ENCODE assay signal across 8 cellular contexts in genomic region chrX:150567645-150568319, GRCh38. TPM values are rescaled to one million over a fixed set of nuclear protein-coding genes. Genes with fewer than 3 reads are reported as not detected.
DNase-seq lines count a peak whose midpoint lies in the region; ATAC-seq and TF ChIP-seq lines count a peak whose summit lies in the region.

No MANE protein-coding gene starts in this region.

- no peaks in the 10 kb centered on the region for H3K36me3 ChIP-seq in Panc1 (ENCODE audit: control insufficient read depth, insufficient read depth, low read length)

- intact Hi-C loops in Panc1 (cut with micrococcal nuclease; ENCODE audit: unreplicated experiment) = no loop called here

- peak overlapping the region; percentile 84 for H3K27ac ChIP-seq in Panc1 (ENCODE audit: low read length)

- no peaks in the 10 kb centered on the region for H3K9me3 ChIP-seq in Panc1 (ENCODE audit: control insufficient read depth, insufficient read depth, low read depth, low read length)

- peak overlapping the region; percentile 32 to 48 for H3K4me3 ChIP-seq in Panc1 (ENCODE audit: low read depth in 2 of 2, low read length in 2 of 2)
- H3K4me3 ChIP-seq in epithelial cell of esophagus (ENCODE audit: low read length) = peak overlapping the region; percentile 19
- peak overlapping the region; percentile 22 for H3K4me3 ChIP-seq in retinal pigment epithelial cell (ENCODE audit: low read length)

- TF ChIP-seq CTCF in Panc1 (IDR thresholded peaks at IDR 0.05) (no peak), epithelial cell of esophagus (IDR thresholded peaks at IDR 0.05; ENCODE audit: insufficient read depth, low read depth, low read length, missing control alignments) (no peak), retinal pigment epithelial cell (conservative IDR thresholded peaks at IDR 0.05; ENCODE audit: low read depth, low read length) (no peak)

- in situ Hi-C loops in Panc1 (cut with HindIII; ENCODE audit: low pct_unique_long_range_greater_than_20kb, low sequenced_read_pairs) = no loop called here

- POLR2A ChIA-PET in Panc1 (lab: Charles Lee) = interaction anchor here (0.6 kb wide), 1 partner anchor 628 kb away, joined by 3 read pairs; no protein-coding TSS in a partner anchor

- BruUV-seq in Panc1 (replicated peaks; lab: Mats Ljungman, UMichigan) = no TSS peak

- peaks cover 33% of the 10 kb centered on the region for H3K4me1 ChIP-seq in Panc1 (ENCODE audit: control insufficient read depth, insufficient read depth, low read length)

- ATAC-seq in GM18870 (IDR thresholded peaks at IDR 0.05; ENCODE audit: unreplicated experiment) = peak; percentile 1
- ATAC-seq in Panc1 = peak; percentile 1; the same call in 1 of the 2 replicates
- no peak for ATAC-seq in GM19023 (IDR thresholded peaks at IDR 0.05; ENCODE audit: unreplicated experiment)
- ATAC-seq in GM18519 (IDR thresholded peaks at IDR 0.05; ENCODE audit: low FRiP score, unreplicated experiment) = no peak

- CTCF ChIA-PET in Panc1 (lab: Charles Lee) = no interaction called here

- no peak for DNase-seq in Panc1 (ENCODE audit: low read depth, low spot score)
- DNase-seq in epithelial cell of esophagus (ENCODE audit: low read depth) = no peak
- no peak for DNase-seq in retinal pigment epithelial cell (ENCODE audit: low read depth)
- no peak for DNase-seq in A172 (ENCODE audit: low spot score)
- no peak for DNase-seq in SKM-1 treated with dmso at 0.1 percent for 144 hours (lab: John Stamatoyannopoulos, UW; ENCODE audit: unreplicated experiment)

- no peaks in the 10 kb centered on the region for H3K27me3 ChIP-seq in Panc1 (ENCODE audit: control insufficient read depth, insufficient read depth, low read length)

RNA-seq across cellular contexts. Expression of gene MTM1, which starts 0.6 kb away (rescaled TPM):
- 24.0 TPM for total RNA-seq in Panc1 (2021; ENCODE audit: unreplicated experiment)
- polyA plus RNA-seq in Panc1 (2012; ENCODE audit: insufficient read length) = 9.9 TPM
- 13.1 and 14.7 TPM in 2 replicates for total RNA-seq in A172 (2014; rRNA removed; shearing (Covaris generic))

Comparison
In these comparisons a context has a peak if more than half of its experiments do, and no peak if none do; other contexts are left out.
1. ATAC-seq: peak in GM18870 (single experiment) and Panc1 (single experiment); none in GM19023 (single experiment) and GM18519 (single experiment).
2. Peak in every context shown above with its lines, with median percentiles within 50 percentile points of each other: H3K4me3 ChIP-seq.